In genomic region chr16:2039286-2040030, GRCh38 we compare ENCODE assay signal across 1 cellular context.
TF ChIP-seq lines count a peak whose summit lies in the region.

No MANE protein-coding gene starts in this region.

TF ChIP-seq in HepG2, 621 proteins besides CTCF, POLR2A, EP300 and RAD21 (continued from another document and continues in another):
- TF ChIP-seq ZKSCAN1 (IDR thresholded peaks at IDR 0.05; ENCODE audit: low read length) (no peak), TBX3 (IDR thresholded peaks at IDR 0.05; ENCODE audit: borderline replicate concordance) (peak; percentile 25; the same call in 1 of the 2 replicates), SNAPC5 (CRISPR knock-in tag; IDR thresholded peaks at IDR 0.05; ENCODE audit: borderline replicate concordance) (no peak), KLF11 (CRISPR knock-in tag; IDR thresholded peaks at IDR 0.05) (0 out of 2 replicates have a peak, but pooled peaks have one; percentile 50), MBNL3 (CRISPR knock-in tag; conservative IDR thresholded peaks at IDR 0.05) (no peak), ATF4 (CRISPR knock-in tag; IDR thresholded peaks at IDR 0.05) (no peak), SALL2 (CRISPR knock-in tag; IDR thresholded peaks at IDR 0.05) (no peak), ZNF709 (CRISPR knock-in tag; IDR thresholded peaks at IDR 0.05) (no peak), ZNF367 (CRISPR knock-in tag; IDR thresholded peaks at IDR 0.05; ENCODE audit: borderline replicate concordance) (no peak), ZNF576 (CRISPR knock-in tag; IDR thresholded peaks at IDR 0.05) (no peak), NFYB (CRISPR knock-in tag; IDR thresholded peaks at IDR 0.05) (no peak), ATM (IDR thresholded peaks at IDR 0.05; ENCODE audit: borderline replicate concordance) (no peak), ZBTB40 (IDR thresholded peaks at IDR 0.05) (no peak), ZBTB40 (CRISPR knock-in tag; IDR thresholded peaks at IDR 0.05) (peak; percentile 93), ZNF17 (CRISPR knock-in tag; IDR thresholded peaks at IDR 0.05) (no peak), MTA3 (CRISPR knock-in tag; IDR thresholded peaks at IDR 0.05) (no peak), ZZZ3 (CRISPR knock-in tag; IDR thresholded peaks at IDR 0.05; ENCODE audit: borderline replicate concordance) (no peak; the same call in 1 of the 2 replicates), CBFB (CRISPR knock-in tag; IDR thresholded peaks at IDR 0.05) (no peak), HOXA3 (CRISPR knock-in tag; IDR thresholded peaks at IDR 0.05) (peak; percentile 67), NFATC3 (CRISPR knock-in tag; IDR thresholded peaks at IDR 0.05) (no peak), RXRA (CRISPR knock-in tag; IDR thresholded peaks at IDR 0.05) (peak; percentile 95), KLF9 (CRISPR knock-in tag; IDR thresholded peaks at IDR 0.05; ENCODE audit: low read depth) (peak; percentile 62; the same call in 1 of the 2 replicates), ZNF496 (CRISPR knock-in tag; IDR thresholded peaks at IDR 0.05; ENCODE audit: insufficient replicate concordance) (no peak), ZIK1 (CRISPR knock-in tag; IDR thresholded peaks at IDR 0.05; ENCODE audit: borderline replicate concordance, low read depth) (peak; percentile 26; the same call in 1 of the 2 replicates), ZNF549 (CRISPR knock-in tag; IDR thresholded peaks at IDR 0.05) (no peak), ZSCAN9 (CRISPR knock-in tag; IDR thresholded peaks at IDR 0.05; ENCODE audit: borderline replicate concordance) (peak; percentile 48; the same call in 1 of the 2 replicates), HMG20B (CRISPR knock-in tag; conservative IDR thresholded peaks at IDR 0.05) (0 out of 2 replicates have a peak, but pooled peaks have one; percentile 9), ZNF558 (CRISPR knock-in tag; IDR thresholded peaks at IDR 0.05; ENCODE audit: borderline replicate concordance) (peak; percentile 68; the same call in 1 of the 2 replicates), SP4 (CRISPR knock-in tag; IDR thresholded peaks at IDR 0.05) (no peak; the same call in 1 of the 2 replicates), SP140L (CRISPR knock-in tag; IDR thresholded peaks at IDR 0.05; ENCODE audit: borderline replicate concordance) (no peak), ZNF20 (CRISPR knock-in tag; IDR thresholded peaks at IDR 0.05) (no peak), HDAC6 (IDR thresholded peaks at IDR 0.05; ENCODE audit: low read depth, low read length) (no peak), ZNF780A (CRISPR knock-in tag; IDR thresholded peaks at IDR 0.05) (0 out of 2 replicates have a peak, but pooled peaks have one; percentile 34), HOXD1 (CRISPR knock-in tag; IDR thresholded peaks at IDR 0.05) (peak; percentile 57; the same call in 1 of the 2 replicates), ZNF136 (CRISPR knock-in tag; IDR thresholded peaks at IDR 0.05; ENCODE audit: low read depth) (no peak), SMARCC2 (IDR thresholded peaks at IDR 0.05) (no peak), ZNF788 (CRISPR knock-in tag; IDR thresholded peaks at IDR 0.05; ENCODE audit: borderline replicate concordance) (peak; percentile 81; the same call in 1 of the 2 replicates), ZNF280B (CRISPR knock-in tag; IDR thresholded peaks at IDR 0.05; ENCODE audit: borderline replicate concordance) (no peak; the same call in 1 of the 2 replicates)
- TF ChIP-seq, protein P1, sequence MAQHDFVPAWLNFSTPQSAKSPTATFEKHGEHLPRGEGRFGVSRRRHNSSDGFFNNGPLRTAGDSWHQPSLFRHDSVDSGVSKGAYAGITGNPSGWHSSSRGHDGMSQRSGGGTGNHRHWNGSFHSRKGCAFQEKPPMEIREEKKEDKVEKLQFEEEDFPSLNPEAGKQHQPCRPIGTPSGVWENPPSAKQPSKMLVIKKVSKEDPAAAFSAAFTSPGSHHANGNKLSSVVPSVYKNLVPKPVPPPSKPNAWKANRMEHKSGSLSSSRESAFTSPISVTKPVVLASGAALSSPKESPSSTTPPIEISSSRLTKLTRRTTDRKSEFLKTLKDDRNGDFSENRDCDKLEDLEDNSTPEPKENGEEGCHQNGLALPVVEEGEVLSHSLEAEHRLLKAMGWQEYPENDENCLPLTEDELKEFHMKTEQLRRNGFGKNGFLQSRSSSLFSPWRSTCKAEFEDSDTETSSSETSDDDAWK (CRISPR knock-in tag; IDR thresholded peaks at IDR 0.05): no peak
- TF ChIP-seq, protein P2, sequence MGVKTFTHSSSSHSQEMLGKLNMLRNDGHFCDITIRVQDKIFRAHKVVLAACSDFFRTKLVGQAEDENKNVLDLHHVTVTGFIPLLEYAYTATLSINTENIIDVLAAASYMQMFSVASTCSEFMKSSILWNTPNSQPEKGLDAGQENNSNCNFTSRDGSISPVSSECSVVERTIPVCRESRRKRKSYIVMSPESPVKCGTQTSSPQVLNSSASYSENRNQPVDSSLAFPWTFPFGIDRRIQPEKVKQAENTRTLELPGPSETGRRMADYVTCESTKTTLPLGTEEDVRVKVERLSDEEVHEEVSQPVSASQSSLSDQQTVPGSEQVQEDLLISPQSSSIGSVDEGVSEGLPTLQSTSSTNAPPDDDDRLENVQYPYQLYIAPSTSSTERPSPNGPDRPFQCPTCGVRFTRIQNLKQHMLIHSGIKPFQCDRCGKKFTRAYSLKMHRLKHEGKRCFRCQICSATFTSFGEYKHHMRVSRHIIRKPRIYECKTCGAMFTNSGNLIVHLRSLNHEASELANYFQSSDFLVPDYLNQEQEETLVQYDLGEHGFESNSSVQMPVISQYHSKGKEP (CRISPR knock-in tag; IDR thresholded peaks at IDR 0.05): no peak
- TF ChIP-seq, protein P3, sequence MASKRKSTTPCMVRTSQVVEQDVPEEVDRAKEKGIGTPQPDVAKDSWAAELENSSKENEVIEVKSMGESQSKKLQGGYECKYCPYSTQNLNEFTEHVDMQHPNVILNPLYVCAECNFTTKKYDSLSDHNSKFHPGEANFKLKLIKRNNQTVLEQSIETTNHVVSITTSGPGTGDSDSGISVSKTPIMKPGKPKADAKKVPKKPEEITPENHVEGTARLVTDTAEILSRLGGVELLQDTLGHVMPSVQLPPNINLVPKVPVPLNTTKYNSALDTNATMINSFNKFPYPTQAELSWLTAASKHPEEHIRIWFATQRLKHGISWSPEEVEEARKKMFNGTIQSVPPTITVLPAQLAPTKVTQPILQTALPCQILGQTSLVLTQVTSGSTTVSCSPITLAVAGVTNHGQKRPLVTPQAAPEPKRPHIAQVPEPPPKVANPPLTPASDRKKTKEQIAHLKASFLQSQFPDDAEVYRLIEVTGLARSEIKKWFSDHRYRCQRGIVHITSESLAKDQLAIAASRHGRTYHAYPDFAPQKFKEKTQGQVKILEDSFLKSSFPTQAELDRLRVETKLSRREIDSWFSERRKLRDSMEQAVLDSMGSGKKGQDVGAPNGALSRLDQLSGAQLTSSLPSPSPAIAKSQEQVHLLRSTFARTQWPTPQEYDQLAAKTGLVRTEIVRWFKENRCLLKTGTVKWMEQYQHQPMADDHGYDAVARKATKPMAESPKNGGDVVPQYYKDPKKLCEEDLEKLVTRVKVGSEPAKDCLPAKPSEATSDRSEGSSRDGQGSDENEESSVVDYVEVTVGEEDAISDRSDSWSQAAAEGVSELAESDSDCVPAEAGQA (IDR thresholded peaks at IDR 0.05; ENCODE audit: low read depth): no peak
- TF ChIP-seq, protein P3 (CRISPR knock-in tag; IDR thresholded peaks at IDR 0.05; ENCODE audit: borderline replicate concordance): no peak
- TF ChIP-seq, protein P4, sequence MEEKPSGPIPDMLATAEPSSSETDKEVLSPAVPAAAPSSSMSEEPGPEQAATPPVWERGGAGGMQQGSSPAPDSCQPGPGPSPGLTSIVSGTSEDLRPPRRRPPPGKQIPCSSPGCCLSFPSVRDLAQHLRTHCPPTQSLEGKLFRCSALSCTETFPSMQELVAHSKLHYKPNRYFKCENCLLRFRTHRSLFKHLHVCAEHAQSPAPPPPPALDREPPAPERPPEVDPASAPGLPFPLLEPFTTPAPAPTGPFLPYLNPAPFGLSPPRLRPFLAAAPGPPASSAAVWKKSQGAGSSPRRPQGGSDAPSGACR (CRISPR knock-in tag; IDR thresholded peaks at IDR 0.05): no peak
